Comparison of ENCODE assay signal across 8 cellular contexts in genomic region chr15:81480645-81481053, GRCh38.
DNase-seq lines count a peak whose midpoint lies in the region; ATAC-seq and TF ChIP-seq lines count a peak whose summit lies in the region.

No MANE protein-coding gene starts in this region.

- WGBS in suprapubic skin = 35% methylated on average over 7 of the region's 7 CpGs

- no peak for TF ChIP-seq EP300 in suprapubic skin (IDR thresholded peaks at IDR 0.05)

- no peaks in the 10 kb centered on the region for H3K36me3 Mint-ChIP-seq in natural killer cell
- H3K36me3 Mint-ChIP-seq in natural killer cell treated with Interleukin-12 subunit alpha and Interleukin-12 subunit beta and Interleukin-15 and Interleukin-18, amount 100 ng/mL, for 72 hours = no peaks in the 10 kb centered on the region

- no peak overlapping the region for H3K4me3 ChIP-seq in PC-9
- no peak overlapping the region for H3K4me3 ChIP-seq in cardiac fibroblast (replicated peaks in 1 of 2; ENCODE audit: low read depth in 2 of 2, low read length in 2 of 2)
- no peak overlapping the region for H3K4me3 ChIP-seq in suprapubic skin

- TF ChIP-seq CTCF in natural killer cell (IDR thresholded peaks at IDR 0.05) (peak; percentile 95), PC-9 (conservative IDR thresholded peaks at IDR 0.05) (peak; percentile 92), cardiac fibroblast (IDR thresholded peaks at IDR 0.05; ENCODE audit: low read depth, low read length) (peak; percentile 61), suprapubic skin (IDR thresholded peaks at IDR 0.05) (peak; percentile 71 to 75)

- POLR2A ChIA-PET in PC-9 (lab: Charles Lee; ENCODE audit: unreplicated experiment) = no interaction called here

- H3K4me2 ChIP-seq in PC-9 = no peak overlapping the region

- no peaks in the 10 kb centered on the region for H3K36me3 ChIP-seq in PC-9 (ENCODE audit: low read depth)
- H3K36me3 ChIP-seq in suprapubic skin = no peaks in the 10 kb centered on the region

- no peaks in the 10 kb centered on the region for H3K9me2 ChIP-seq in PC-9 (ENCODE audit: insufficient read depth)

- no peak overlapping the region for H3K27ac Mint-ChIP-seq in natural killer cell
- no peak overlapping the region for H3K27ac Mint-ChIP-seq in natural killer cell treated with Interleukin-12 subunit alpha and Interleukin-12 subunit beta and Interleukin-15 and Interleukin-18, amount 100 ng/mL, for 72 hours

- peaks cover 19% of the 10 kb centered on the region for H3K27me3 ChIP-seq in PC-9 (ENCODE audit: insufficient read depth, low read depth)
- no peaks in the 10 kb centered on the region for H3K27me3 ChIP-seq in suprapubic skin

- no peaks in the 10 kb centered on the region for H3K4me1 Mint-ChIP-seq in natural killer cell
- no peaks in the 10 kb centered on the region for H3K4me1 Mint-ChIP-seq in natural killer cell treated with Interleukin-12 subunit alpha and Interleukin-12 subunit beta and Interleukin-15 and Interleukin-18, amount 100 ng/mL, for 72 hours (ENCODE audit: low read depth in 2 of 2)

- no peaks in the 10 kb centered on the region for H3K79me2 ChIP-seq in PC-9 (ENCODE audit: low read depth)

- no peaks in the 10 kb centered on the region for H4K20me1 ChIP-seq in PC-9 (ENCODE audit: insufficient read depth)

- H3K27me3 Mint-ChIP-seq in natural killer cell (ENCODE audit: low read depth in 2 of 2) = no peaks in the 10 kb centered on the region
- H3K27me3 Mint-ChIP-seq in natural killer cell treated with Interleukin-12 subunit alpha and Interleukin-12 subunit beta and Interleukin-15 and Interleukin-18, amount 100 ng/mL, for 72 hours = peaks cover 2 to 31% of the 10 kb centered on the region in 2 donors

- no peak for TF ChIP-seq POLR2A in suprapubic skin (IDR thresholded peaks at IDR 0.05)

- DNase-seq in natural killer cell (no peak), Kasumi-1 (lab: John Stamatoyannopoulos, UW) (peak; percentile 60 to 74), PC-9 (peak in 1 of 2 experiments; percentile 2), cardiac fibroblast (ENCODE audit: low read depth in 2 of 2) (peak; percentile 75 to 77), kidney glomerular epithelial cell (lab: John Stamatoyannopoulos, UW) (peak; percentile 29), suprapubic skin (ENCODE audit: low spot score in 2 of 2) (no peak)
- DNase-seq in natural killer cell treated with Interleukin-12 subunit alpha and Interleukin-12 subunit beta and Interleukin-15 and Interleukin-18, amount 100 ng/mL, for 72 hours (ENCODE audit: low spot score) = no peak

- no TSS peak for BruUV-seq in PC-9 (replicated peaks; lab: Mats Ljungman, UMichigan)

- no peaks in the 10 kb centered on the region for H3F3A ChIP-seq in PC-9 (ENCODE audit: insufficient read depth, low read depth)

- intact Hi-C loops in natural killer cell (cut with micrococcal nuclease) (loop anchor here (2.0 to 5.0 kb wide), 2 partner anchors 567 to 716 kb away; partner anchors contain the start of gene MEX3B), PC-9 (cut with micrococcal nuclease; ENCODE audit: unreplicated experiment) (loop anchor here (1.0 to 5.0 kb wide), 2 partner anchors 203 to 718 kb away; no protein-coding TSS in a partner anchor)

- no peaks in the 10 kb centered on the region for H3K9me3 ChIP-seq in PC-9 (ENCODE audit: insufficient read depth, low read depth)
- H3K9me3 ChIP-seq in suprapubic skin = no peaks in the 10 kb centered on the region

- H3K4me1 ChIP-seq in PC-9 (replicated peaks; ENCODE audit: insufficient read depth) = no peaks in the 10 kb centered on the region
- peaks cover 8% of the 10 kb centered on the region for H3K4me1 ChIP-seq in suprapubic skin

- H2AFZ ChIP-seq in PC-9 = no peak overlapping the region

- no peak overlapping the region for H3K4me3 Mint-ChIP-seq in natural killer cell
- H3K4me3 Mint-ChIP-seq in natural killer cell treated with Interleukin-12 subunit alpha and Interleukin-12 subunit beta and Interleukin-15 and Interleukin-18, amount 100 ng/mL, for 72 hours = no peak overlapping the region

- CTCF ChIA-PET in PC-9 (lab: Charles Lee) = no interaction called here

- no peak overlapping the region for H3K27ac ChIP-seq in PC-9
- no peak overlapping the region for H3K27ac ChIP-seq in suprapubic skin

- no peaks in the 10 kb centered on the region for H3K9me3 Mint-ChIP-seq in natural killer cell
- H3K9me3 Mint-ChIP-seq in natural killer cell treated with Interleukin-12 subunit alpha and Interleukin-12 subunit beta and Interleukin-15 and Interleukin-18, amount 100 ng/mL, for 72 hours = no peaks in the 10 kb centered on the region

- ATAC-seq in natural killer cell (peak; percentile 31 to 75 (median 66)), GM18858 (IDR thresholded peaks at IDR 0.05; ENCODE audit: unreplicated experiment) (no peak)
- ATAC-seq in natural killer cell treated with Interleukin-12 subunit alpha and Interleukin-12 subunit beta and Interleukin-15 and Interleukin-18, amount 100 ng/mL, for 72 hours = no peak

Comparison
In these comparisons a context has a peak if more than half of its experiments do, and no peak if none do; other contexts are left out.
1. ATAC-seq: peak in natural killer cell (3 of 3); none in natural killer cell treated with Interleukin-12 subunit alpha and Interleukin-12 subunit beta and Interleukin-15 and Interleukin-18, amount 100 ng/mL, for 72 hours (0 of 2) and GM18858 (single experiment).
2. DNase-seq: peak in Kasumi-1 (2 of 2), cardiac fibroblast (2 of 2) and kidney glomerular epithelial cell (single experiment); none in natural killer cell (single experiment), natural killer cell treated with Interleukin-12 subunit alpha and Interleukin-12 subunit beta and Interleukin-15 and Interleukin-18, amount 100 ng/mL, for 72 hours (single experiment) and suprapubic skin (0 of 2).
3. Peak in every context shown above with its lines, with median percentiles within 50 percentile points of each other: CTCF ChIP-seq.